9 cellular contexts compared by ENCODE assay signal in genomic region chr1:12001249-12001917, GRCh38. TPM values are rescaled to one million over a fixed set of nuclear protein-coding genes. Genes with fewer than 3 reads are reported as not detected.
DNase-seq lines count a peak whose midpoint lies in the region; ATAC-seq, FAIRE-seq and TF ChIP-seq lines count a peak whose summit lies in the region.
"Had no signal": no experiment of that assay in that cellular context is flagged by ENCODE, and none has a peak within 500 bp of the region (broad histone marks: within the 10 kb centered on the region; RNA-seq: fewer than 3 reads in every experiment).

No MANE protein-coding gene starts in this region.

- FAIRE-seq in kidney (lab: Jason Lieb, UNC) = no peak
- FAIRE-seq: colon had no signal

- no peaks in the 10 kb centered on the region for H3K4me1 Mint-ChIP-seq in activated naive CD8-positive, alpha-beta T cell treated with anti-CD3 and anti-CD28 coated beads, Interleukin-2, amount 50 U/mL, for 24 hours

- intact Hi-C loops in kidney (cut with DNase I) (no loop called here), thyroid gland (cut with DNase I) (no loop called here)

- H3K4me1 ChIP-seq in kidney (ENCODE audit: control insufficient read depth in 1 of 2, insufficient read depth in 1 of 2, low read depth in 1 of 2, low read length in 2 of 2) = no peaks in the 10 kb centered on the region
- H3K4me1 ChIP-seq in thyroid gland = peaks cover 14 to 30% of the 10 kb centered on the region in 2 donors

- WGBS in thyroid gland, 2 donors = 73 to 85% methylated on average over 13 to 14 of the region's 14 CpGs

- TF ChIP-seq CTCF in kidney (IDR thresholded peaks at IDR 0.05; ENCODE audit: borderline replicate concordance, extremely low read depth, insufficient read depth) (peak; percentile 37), thyroid gland (IDR thresholded peaks at IDR 0.05) (peak in 3 of 6 experiments; percentile 7 to 43 (median 20))

- ATAC-seq in activated CD4-positive, CD25-positive, alpha-beta regulatory T cell treated with anti-CD3 and anti-CD28 coated beads, Interleukin-2, amount 50 U/mL, for 24 hours = no peak
- no peak for ATAC-seq in activated naive CD8-positive, alpha-beta T cell treated with anti-CD3 and anti-CD28 coated beads, Interleukin-2, amount 50 U/mL, for 24 hours
- ATAC-seq in HG02759 (IDR thresholded peaks at IDR 0.05; ENCODE audit: unreplicated experiment) = no peak

- no peak for TF ChIP-seq POLR2A in thyroid gland (IDR thresholded peaks at IDR 0.05)

- no peak overlapping the region for H3K9ac ChIP-seq in kidney (ENCODE audit: low read length in 2 of 2)

- peaks cover 61 to 71% of the 10 kb centered on the region in 2 donors for H3K36me3 ChIP-seq in kidney (ENCODE audit: control insufficient read depth in 1 of 2, insufficient read depth in 2 of 2, low read length in 2 of 2)
- H3K36me3 ChIP-seq in thyroid gland = peaks cover 79 to 90% of the 10 kb centered on the region in 2 donors

- no peak overlapping the region for H3K4me3 Mint-ChIP-seq in activated naive CD8-positive, alpha-beta T cell treated with anti-CD3 and anti-CD28 coated beads, Interleukin-2, amount 50 U/mL, for 24 hours

- H3K9me3 ChIP-seq in kidney (ENCODE audit: control insufficient read depth in 1 of 2, low read length in 2 of 2) = no peaks in the 10 kb centered on the region
- H3K9me3 ChIP-seq in thyroid gland = no peaks in the 10 kb centered on the region

- H3K27ac Mint-ChIP-seq in activated naive CD8-positive, alpha-beta T cell treated with anti-CD3 and anti-CD28 coated beads, Interleukin-2, amount 50 U/mL, for 24 hours = no peak overlapping the region

- peak in 3 of 4 experiments; percentile 9 to 38 (median 10) for DNase-seq in activated CD4-positive, CD25-positive, alpha-beta regulatory T cell (lab: John Stamatoyannopoulos, UW)
- DNase-seq in OCI-M1 (lab: John Stamatoyannopoulos, UW) (peak; percentile 92), kidney (no peak), thyroid gland (peak in 1 of 2 donors; percentile 38), 8988T (no peak)
- DNase-seq in activated naive CD8-positive, alpha-beta T cell treated with anti-CD3 and anti-CD28 coated beads, Interleukin-2, amount 50 U/mL, for 24 hours = peak; percentile 62

- H3K4me3 ChIP-seq in kidney (ENCODE audit: low read length in 2 of 2) (no peak overlapping the region), thyroid gland (replicated peaks in 1 of 3) (no peak overlapping the region)

- H3K27me3 Mint-ChIP-seq in activated naive CD8-positive, alpha-beta T cell treated with anti-CD3 and anti-CD28 coated beads, Interleukin-2, amount 50 U/mL, for 24 hours = no peaks in the 10 kb centered on the region

- no peaks in the 10 kb centered on the region for H3K27me3 ChIP-seq in thyroid gland

- peaks cover 66% of the 10 kb centered on the region for H3K36me3 Mint-ChIP-seq in activated naive CD8-positive, alpha-beta T cell treated with anti-CD3 and anti-CD28 coated beads, Interleukin-2, amount 50 U/mL, for 24 hours (ENCODE audit: low read depth)

- no peak overlapping the region for H3K27ac ChIP-seq in kidney (ENCODE audit: low read depth in 2 of 2, low read length in 2 of 2)
- peak overlapping the region; percentile 21 to 95 (median 48) for H3K27ac ChIP-seq in thyroid gland

- no peaks in the 10 kb centered on the region for H3K9me3 Mint-ChIP-seq in activated naive CD8-positive, alpha-beta T cell treated with anti-CD3 and anti-CD28 coated beads, Interleukin-2, amount 50 U/mL, for 24 hours

RNA-seq across cellular contexts. Expression of gene MIIP, which starts 17.9 kb away (rescaled TPM):
- total RNA-seq in kidney (24.7 TPM), thyroid gland (10 to 100 TPM; 17.7 to 39.1 (median 30.6) TPM)
- polyA plus RNA-seq in kidney (ENCODE audit: insufficient read depth, low read depth, low replicate concordance) = 28.5 TPM

RNA-seq across cellular contexts. Expression of gene MFN2, which starts 21.1 kb away (rescaled TPM):
- total RNA-seq in kidney (77.6 TPM), thyroid gland (100 to 1,000 TPM in 2 of 4 donors, 10 to 100 TPM in 2; 80.0 to 131 (median 111) TPM)
- polyA plus RNA-seq in kidney (ENCODE audit: insufficient read depth, low read depth, low replicate concordance) = 41.1 TPM

Comparison
In these comparisons a context has a peak if more than half of its experiments do, and no peak if none do; other contexts are left out.
1. DNase-seq: peak in activated CD4-positive, CD25-positive, alpha-beta regulatory T cell (3 of 4), OCI-M1 (single experiment) and activated naive CD8-positive, alpha-beta T cell treated with anti-CD3 and anti-CD28 coated beads, Interleukin-2, amount 50 U/mL, for 24 hours (single experiment); none in kidney (single experiment) and 8988T (single experiment).
2. H3K27ac ChIP-seq: peak in thyroid gland (3 of 3); none in kidney (0 of 2).